Comparison of ENCODE assay signal across 8 cellular contexts in genomic region chr16:70430667-70431536, GRCh38. TPM values are rescaled to one million over a fixed set of nuclear protein-coding genes. Genes with fewer than 3 reads are reported as not detected.
DNase-seq lines count a peak whose midpoint lies in the region; ATAC-seq, FAIRE-seq and TF ChIP-seq lines count a peak whose summit lies in the region.

No MANE protein-coding gene starts in this region.

- H3K27me3 ChIP-seq in SK-N-SH (ENCODE audit: insufficient read depth) (no peaks in the 10 kb centered on the region), GM12878 (replicated peaks in 1 of 2; ENCODE audit: control insufficient read depth in 2 of 2, insufficient read depth in 2 of 2, low read length in 1 of 2) (no peaks in the 10 kb centered on the region)

- ATAC-seq in SK-N-SH treated with all-trans-retinoic acid at 6 μM for 48 hours (no peak), HG03108 (IDR thresholded peaks at IDR 0.05; ENCODE audit: unreplicated experiment) (peak; percentile 35), GM12878 (peak; percentile 65)

- H3K9ac ChIP-seq in SK-N-SH = no peak overlapping the region
- H3K9ac ChIP-seq in GM12878 (ENCODE audit: control insufficient read depth, insufficient read depth, low read length) = peak overlapping the region; percentile 78

- H3K79me2 ChIP-seq in SK-N-SH (ENCODE audit: insufficient read depth) (peaks cover 92% of the 10 kb centered on the region), GM12878 (ENCODE audit: control insufficient read depth, insufficient read depth, low read length) (peaks cover 78% of the 10 kb centered on the region)

- RAD21 ChIA-PET in GM12878 (lab: Charles Lee; ENCODE audit: unreplicated experiment) = interaction anchor here (0.6 to 3.9 kb wide), 11 partner anchors 12 to 104 kb away, joined by 3 to 38 read pairs (median 12); partner anchors contain the start of genes COG4, FCSK and SF3B3

- TF ChIP-seq EP300 in SK-N-SH (IDR thresholded peaks at IDR 0.05; ENCODE audit: borderline replicate concordance in 1 of 2, low read depth in 1 of 2, low read length in 1 of 2) (no peak), GM12878 (IDR thresholded peaks at IDR 0.05; ENCODE audit: borderline replicate concordance in 1 of 2, control insufficient read depth in 1 of 2, low read depth in 2 of 2, low read length in 2 of 2) (peak; percentile 88 to 94)

- peak; percentile 90 for FAIRE-seq in GM12878 (lab: Jason Lieb, UNC)
- FAIRE-seq in urothelium cell line (lab: Jason Lieb, UNC) = no peak

- intact Hi-C loops in GM12878 (cut with micrococcal nuclease; ENCODE audit: unreplicated experiment) = loop anchor here (1.0 to 10.0 kb wide), 5 partner anchors 14 to 866 kb away; partner anchors contain the start of gene NFAT5

- in situ Hi-C loops in GM12878 (cut with MboI) = no loop called here

- peaks cover 50 to 70% of the 10 kb centered on the region in 2 experiments for H3K4me1 ChIP-seq in SK-N-SH (ENCODE audit: control insufficient read depth in 1 of 2, insufficient read depth in 2 of 2, low read depth in 1 of 2, low read length in 1 of 2)
- peaks cover 63% of the 10 kb centered on the region for H3K4me1 ChIP-seq in GM12878 (ENCODE audit: control insufficient read depth, insufficient read depth, low read length)
- peaks cover 73% of the 10 kb centered on the region for H3K4me1 ChIP-seq in mesodermal cell (ENCODE audit: control insufficient read depth, insufficient read depth, low read length, poor library complexity, severe bottlenecking)

- CTCF ChIA-PET in SK-N-SH (lab: Yijun Ruan, JAX) (no interaction called here), GM12878 (lab: Yijun Ruan, JAX) (interaction anchor here (1.1 to 1.7 kb wide), 2 partner anchors 25 to 110 kb away, joined by 3 to 5 read pairs; no protein-coding TSS in a partner anchor)

- BruUV-seq in GM12878 (replicated peaks; lab: Mats Ljungman, UMichigan) = no TSS peak

- peaks cover 34% of the 10 kb centered on the region for H3F3A ChIP-seq in SK-N-SH (replicated peaks; ENCODE audit: insufficient read depth)

- WGBS in SK-N-SH (ENCODE audit: low lambda C conversion rate) = 80% methylated on average over 11 of the region's 11 CpGs
- WGBS in GM12878 (ENCODE audit: insufficient coverage, insufficient replicate concordance, low lambda C conversion rate, missing lambda C conversion rate) = 1% methylated on average over 10 of the region's 11 CpGs
- WGBS in mesodermal cell (ENCODE audit: insufficient coverage in 2 of 2), 2 experiments = 36 to 39% methylated on average over 5 to 6 of the region's 11 CpGs

- H3K4me2 ChIP-seq in SK-N-SH = peak overlapping the region; percentile 50; the same call in 1 of the 2 replicates
- peak overlapping the region; percentile 78 for H3K4me2 ChIP-seq in GM12878 (ENCODE audit: control insufficient read depth, insufficient read depth)

- TF ChIP-seq CTCF in SK-N-SH (IDR thresholded peaks at IDR 0.05) = no peak
- no peak for TF ChIP-seq CTCF in GM12878 (IDR thresholded peaks at IDR 0.05 in 2 of 3, conservative IDR thresholded peaks at IDR 0.05 in 1 of 3; ENCODE audit: control insufficient read depth in 2 of 3, extremely low read depth in 1 of 3, insufficient read depth in 1 of 3, low read depth in 3 of 3, low read length in 3 of 3)

- peak; percentile 48 for TF ChIP-seq POLR2A in GM12878 (IDR thresholded peaks at IDR 0.05; ENCODE audit: low read depth, low read length)

- H3K9me2 ChIP-seq in SK-N-SH = no peaks in the 10 kb centered on the region

- TF ChIP-seq RAD21 in SK-N-SH (IDR thresholded peaks at IDR 0.05; ENCODE audit: low read length) (no peak), GM12878 (IDR thresholded peaks at IDR 0.05; ENCODE audit: insufficient read depth, low read depth, low read length) (peak; percentile 23; the same call in 1 of the 2 replicates)

- DNase-seq in SK-N-SH = no peak
- peak; percentile 79 for DNase-seq in SKM-1 treated with dmso at 0.1 percent for 144 hours (lab: John Stamatoyannopoulos, UW; ENCODE audit: unreplicated experiment)
- peak; percentile 99 for DNase-seq in GM12878 (ENCODE audit: low read depth, low spot score)
- peak; percentile 37 for DNase-seq in urothelium cell line (ENCODE audit: low spot score)
- no peak for DNase-seq in NCI-H146 (lab: John Stamatoyannopoulos, UW)

- H3K27ac ChIP-seq in SK-N-SH (ENCODE audit: low read depth in 2 of 2, low read length in 1 of 2) (peak overlapping the region; percentile 94 to 99), GM12878 (ENCODE audit: control insufficient read depth, insufficient read depth) (peak overlapping the region; percentile 99), mesodermal cell (ENCODE audit: low read depth, low read length, severe bottlenecking) (peak overlapping the region; percentile 100)

- H3K36me3 ChIP-seq in SK-N-SH (replicated peaks in 1 of 2; ENCODE audit: control insufficient read depth in 1 of 2, insufficient read depth in 2 of 2, low read length in 1 of 2) (peaks cover 6 to 10% of the 10 kb centered on the region in 2 experiments), GM12878 (ENCODE audit: control insufficient read depth in 2 of 2, insufficient read depth in 2 of 2, low read length in 1 of 2) (peaks cover 0 to 5% of the 10 kb centered on the region in 2 experiments; a peak in 1 of 4 replicates), mesodermal cell (ENCODE audit: control insufficient read depth, insufficient read depth, low read length) (peaks cover 14% of the 10 kb centered on the region)

- POLR2A ChIA-PET in SK-N-SH (lab: Yijun Ruan, JAX) (no interaction called here), GM12878 (lab: Charles Lee) (interaction anchor here (0.5 to 4.9 kb wide), 12 partner anchors 12 to 1686 kb away, joined by 3 to 58 read pairs (median 6); partner anchors contain the start of genes COG4 and SF3B3)

- H3K9me3 ChIP-seq in SK-N-SH = no peaks in the 10 kb centered on the region
- H3K9me3 ChIP-seq in GM12878 (replicated peaks; ENCODE audit: control insufficient read depth, insufficient read depth, low read length) = no peaks in the 10 kb centered on the region
- no peaks in the 10 kb centered on the region for H3K9me3 ChIP-seq in mesodermal cell (ENCODE audit: control insufficient read depth, low read length)

- no peak overlapping the region for H2AFZ ChIP-seq in SK-N-SH (ENCODE audit: low read depth)
- H2AFZ ChIP-seq in GM12878 (ENCODE audit: control insufficient read depth, low read depth, low read length) = no peak overlapping the region; the same call in 1 of the 2 replicates

- H3K4me3 ChIP-seq in SK-N-SH (ENCODE audit: low read depth in 2 of 2, low read length in 1 of 2) (no peak overlapping the region), GM12878 (peak overlapping the region; percentile 67; the same call in 1 of the 2 replicates), mesodermal cell (ENCODE audit: extremely low read depth, insufficient read depth, low read length, poor library complexity, severe bottlenecking) (no peak overlapping the region)

- SMC1A ChIA-PET in GM12878 (lab: Charles Lee; ENCODE audit: uncharacterized antibody, unreplicated experiment) = interaction anchor here (0.8 to 4.0 kb wide), 12 partner anchors 9 to 109 kb away, joined by 3 to 37 read pairs (median 14); partner anchors contain the start of genes COG4, FCSK and SF3B3

- H4K20me1 ChIP-seq in SK-N-SH (ENCODE audit: insufficient read depth) (peaks cover 31% of the 10 kb centered on the region), GM12878 (ENCODE audit: control insufficient read depth, insufficient read depth) (no peaks in the 10 kb centered on the region)

RNA-seq across cellular contexts. Expression of gene ST3GAL2, which starts 8.0 kb away (rescaled TPM):
- 11.4 and 19.9 TPM in 2 replicates for polyA plus RNA-seq in SK-N-SH (2012; rRNA removed)
- polyA plus RNA-seq in SK-N-SH (2012; cell fraction: cytosol; rRNA removed) = 6.6 and 13.1 TPM in 2 replicates
- polyA plus RNA-seq in SK-N-SH (2012; cell fraction: nucleus; rRNA removed) = 13.6 and 16.1 TPM in 2 replicates
- 143 and 167 TPM in 2 replicates for total RNA-seq in GM12878 (2013; cell fraction: nucleolus; rRNA removed)
- total RNA-seq in GM12878 (2014; rRNA removed) = 40.2 and 43.7 TPM in 2 replicates
- total RNA-seq in GM12878 (2014; rRNA removed; fragmentation: Illumina TruSeq; extraction: Trizol) = 22.7 and 28.4 TPM in 2 replicates
- 61.7 and 66.7 TPM in 2 replicates for total RNA-seq in GM12878 (2021)
- polyA plus RNA-seq in GM12878 (2011; ENCODE audit: low read depth) = 8.7 TPM
- 20.7 and 29.7 TPM in 2 replicates for polyA plus RNA-seq in GM12878 (2011; rRNA removed)
- 35.3 and 44.9 TPM in 2 replicates for polyA plus RNA-seq in GM12878 (2011; cell fraction: cytosol; rRNA removed)
- polyA plus RNA-seq in GM12878 (2011; cell fraction: nucleus; rRNA removed) = 23.2 and 29.6 TPM in 2 replicates
- polyA plus RNA-seq in GM12878 (2012) = 35.0 and 38.4 TPM in 2 replicates
- polyA plus RNA-seq in GM12878 (2014; fragmentation: Illumina TruSeq; extraction: Trizol) = 4.9 and 15.5 TPM in 2 replicates
- polyA plus RNA-seq in GM12878 (2014; fragmentation: Nextera tagmentation; extraction: Ambion mirVana) = 1 to 10 TPM in 1 of 2 experiments, under 1 TPM in 1; 0.95 to 1.4 TPM
- 39.5 and 49.8 TPM in 2 replicates for polyA plus RNA-seq in GM12878 (2014; rRNA removed)
- 10 to 100 TPM; 10.5 to 23.4 TPM for polyA plus RNA-seq in GM12878 (2016; fragmentation: Nextera tagmentation; extraction: Ambion mirVana)
- 68.2 and 127 TPM in 2 replicates for polyA minus RNA-seq in GM12878 (2011; rRNA and poly(A)+ RNA removed)
- 39.0 and 49.5 TPM in 2 replicates for polyA minus RNA-seq in GM12878 (2011; cell fraction: cytosol; rRNA and poly(A)+ RNA removed)
- 38.8 and 58.4 TPM in 2 replicates for polyA minus RNA-seq in GM12878 (2011; cell fraction: nucleus; rRNA and poly(A)+ RNA removed)
- polyA plus RNA-seq in mesodermal cell (2013, experiment 1 of 2) = 35.8 TPM
- 28.8 TPM for polyA plus RNA-seq in mesodermal cell (2013, experiment 2 of 2)

RNA-seq across cellular contexts. Expression of gene FCSK, which starts 23.5 kb away (rescaled TPM):
- polyA plus RNA-seq in SK-N-SH (2012; rRNA removed) (9.7 and 10.4 TPM in 2 replicates), GM12878 (2011; rRNA removed) (5.1 and 9.5 TPM in 2 replicates), GM12878 (2014; fragmentation: Illumina TruSeq; extraction: Trizol) (2.8 and 6.2 TPM in 2 replicates), GM12878 (2014; fragmentation: Nextera tagmentation; extraction: Ambion mirVana) (1 to 10 TPM in 1 of 2 experiments, under 1 TPM in 1; 0.60 to 1.5 TPM), GM12878 (2014; rRNA removed) (13.6 and 15.7 TPM in 2 replicates), GM12878 (2016; fragmentation: Nextera tagmentation; extraction: Ambion mirVana) (1 to 10 TPM; 5.8 to 8.5 TPM)
- polyA plus RNA-seq in SK-N-SH (2012; cell fraction: cytosol; rRNA removed) = 2.3 and 3.3 TPM in 2 replicates
- polyA plus RNA-seq in SK-N-SH (2012; cell fraction: nucleus; rRNA removed) = 47.7 and 71.8 TPM in 2 replicates
- 54.6 and 60.5 TPM in 2 replicates for total RNA-seq in GM12878 (2013; cell fraction: nucleolus; rRNA removed)
- total RNA-seq in GM12878 (2014; rRNA removed) (12.9 and 13.5 TPM in 2 replicates), GM12878 (2014; rRNA removed; fragmentation: Illumina TruSeq; extraction: Trizol) (5.0 and 5.4 TPM in 2 replicates), GM12878 (2021) (17.6 and 18.7 TPM in 2 replicates)
- 6.8 TPM for polyA plus RNA-seq in GM12878 (2011; ENCODE audit: low read depth)
- 9.9 and 11.6 TPM in 2 replicates for polyA plus RNA-seq in GM12878 (2011; cell fraction: cytosol; rRNA removed)
- polyA plus RNA-seq in GM12878 (2011; cell fraction: nucleus; rRNA removed) = 60.0 and 67.4 TPM in 2 replicates
- 8.0 and 8.3 TPM in 2 replicates for polyA plus RNA-seq in GM12878 (2012)
- 5.4 and 12.7 TPM in 2 replicates for polyA minus RNA-seq in GM12878 (2011; rRNA and poly(A)+ RNA removed)
- polyA minus RNA-seq in GM12878 (2011; cell fraction: cytosol; rRNA and poly(A)+ RNA removed) = 4.7 and 6.3 TPM in 2 replicates
- 12.7 and 17.6 TPM in 2 replicates for polyA minus RNA-seq in GM12878 (2011; cell fraction: nucleus; rRNA and poly(A)+ RNA removed)
- polyA plus RNA-seq in mesodermal cell (2013, experiment 1 of 2) = 6.2 TPM
- polyA plus RNA-seq in mesodermal cell (2013, experiment 2 of 2) = 4.8 TPM

Comparison
In these comparisons a context has a peak if more than half of its experiments do, and no peak if none do; other contexts are left out.
1. DNase-seq: peak in SKM-1 treated with dmso at 0.1 percent for 144 hours (single experiment), GM12878 (single experiment) and urothelium cell line (single experiment); none in SK-N-SH (single experiment) and NCI-H146 (single experiment).
2. Of the 26 proteins assayed by ChIP-seq in both GM12878 and SK-N-SH: peak only in GM12878: CHD2, EP300, MEF2A, MXI1, POLR2AphosphoS5, RAD21 and 3 more; only in SK-N-SH: none; in both: none; in neither: 17.
3. Peak in every context shown above with its lines, with median percentiles within 50 percentile points of each other: H3K27ac ChIP-seq.